Comparison of ENCODE assay signal across 1 cellular context in genomic region chr7:37284805-37285211, GRCh38.
A peak's percentile ranks its signal among the peaks of the same experiment; 100 is the strongest.
TF ChIP-seq lines count a peak whose summit lies in the region.

No MANE protein-coding gene starts in this region.

TF ChIP-seq in GM23338, 12 proteins besides CTCF, POLR2A, EP300 and RAD21 (continued from another document):
- TF ChIP-seq ZNF462 (CRISPR knock-in tag; IDR thresholded peaks at IDR 0.05) (peak; percentile 17; the same call in 1 of the 2 replicates), ZNF114 (CRISPR knock-in tag; IDR thresholded peaks at IDR 0.05) (0 out of 2 replicates have a peak, but pooled peaks have one; percentile 49), JUNB (IDR thresholded peaks at IDR 0.05; ENCODE audit: unreplicated experiment) (no peak)
